Comparison of ENCODE assay signal across 9 cellular contexts in genomic region chr7:87217983-87218653, GRCh38. TPM values are rescaled to one million over a fixed set of nuclear protein-coding genes. Genes with fewer than 3 reads are reported as not detected.
DNase-seq lines count a peak whose midpoint lies in the region; ATAC-seq and TF ChIP-seq lines count a peak whose summit lies in the region.
"Had no signal": no experiment of that assay in that cellular context is flagged by ENCODE, and none has a peak within 500 bp of the region (broad histone marks: within the 10 kb centered on the region; RNA-seq: fewer than 3 reads in every experiment).

No MANE protein-coding gene starts in this region.

- no peak overlapping the region for H3K9ac ChIP-seq in neural progenitor cell

- H2AFZ ChIP-seq in neural progenitor cell (replicated peaks): no peak overlapping the region

- H3K4me3 Mint-ChIP-seq in CD14-positive monocyte (peak overlapping the region; percentile 98 to 99), neural progenitor cell (peak overlapping the region; percentile 96)
- peak overlapping the region; percentile 90 for H3K4me3 Mint-ChIP-seq in dendritic cell treated with granulocyte-macrophage colony-stimulating factor and Interleukin-4, amounts not matched to agents 40 ng/mL and 50 ng/mL, for 4 days

- H3K4me1 Mint-ChIP-seq in CD14-positive monocyte: peaks cover 44% of the 10 kb centered on the region
- peaks cover 45% of the 10 kb centered on the region for H3K4me1 Mint-ChIP-seq in dendritic cell treated with granulocyte-macrophage colony-stimulating factor and Interleukin-4, amounts not matched to agents 40 ng/mL and 50 ng/mL, for 4 days (ENCODE audit: low read depth)
- H3K4me1 Mint-ChIP-seq in neural progenitor cell: peaks cover 25% of the 10 kb centered on the region

- DNase-seq in CD14-positive monocyte (ENCODE audit: low spot score) (no peak), neural progenitor cell (ENCODE audit: low spot score) (no peak), GM19238 (ENCODE audit: insufficient read length, low spot score) (no peak), NCI-H1694 (lab: John Stamatoyannopoulos, UW) (no peak), DMS 273 treated with DMSO at 0.1 percent for 48 hours (lab: John Stamatoyannopoulos, UW) (no peak)
- DNase-seq in Jurkat, Clone E6-1 (ENCODE audit: low read depth, low spot score): no peak
- DNase-seq: WERI-Rb-1 had no signal

- H3K4me3 ChIP-seq in Jurkat, Clone E6-1 (ENCODE audit: low read length): peak overlapping the region; percentile 92
- H3K4me3 ChIP-seq in neural progenitor cell: no peak overlapping the region

- peaks cover 0 to 12% (median 10%) of the 10 kb centered on the region in 3 donors for H3K27me3 Mint-ChIP-seq in CD14-positive monocyte (ENCODE audit: low read depth in 3 of 3)
- H3K27me3 Mint-ChIP-seq in dendritic cell treated with granulocyte-macrophage colony-stimulating factor and Interleukin-4, amounts not matched to agents 40 ng/mL and 50 ng/mL, for 4 days: peaks cover 11% of the 10 kb centered on the region
- H3K27me3 Mint-ChIP-seq in neural progenitor cell (ENCODE audit: insufficient read depth, low read depth): peaks cover 2% of the 10 kb centered on the region

- no peaks in the 10 kb centered on the region for H3K9me3 ChIP-seq in neural progenitor cell (ENCODE audit: low read depth)

- H4K20me1 ChIP-seq in neural progenitor cell (ENCODE audit: low read depth): peaks cover 12% of the 10 kb centered on the region

- peaks cover 0 to 2% (median 0%) of the 10 kb centered on the region in 7 donors for H3K9me3 Mint-ChIP-seq in CD14-positive monocyte
- no peaks in the 10 kb centered on the region for H3K9me3 Mint-ChIP-seq in dendritic cell treated with granulocyte-macrophage colony-stimulating factor and Interleukin-4, amounts not matched to agents 40 ng/mL and 50 ng/mL, for 4 days
- no peaks in the 10 kb centered on the region for H3K9me3 Mint-ChIP-seq in neural progenitor cell

- H3K79me2 ChIP-seq in neural progenitor cell (ENCODE audit: low read depth): peaks cover 14% of the 10 kb centered on the region

- H3K36me3 ChIP-seq in neural progenitor cell: no peaks in the 10 kb centered on the region

- intact Hi-C loops in CD14-positive monocyte (cut with micrococcal nuclease): loop anchor here (10.0 kb wide), 1 partner anchor 63 kb away; the partner anchor contains the start of gene DMTF1 (in 2 of the 2)
- intact Hi-C loops in dendritic cell treated with granulocyte-macrophage colony-stimulating factor and Interleukin-4, amounts not matched to agents 40 ng/mL and 50 ng/mL, for 4 days (cut with micrococcal nuclease): loop anchor here (5.0 to 10.0 kb wide), 2 partner anchors 127 to 654 kb away; partner anchors contain the start of gene CROT

- H3K36me3 Mint-ChIP-seq in CD14-positive monocyte: peaks cover 0 to 8% of the 10 kb centered on the region in 2 donors
- H3K36me3 Mint-ChIP-seq in dendritic cell treated with granulocyte-macrophage colony-stimulating factor and Interleukin-4, amounts not matched to agents 40 ng/mL and 50 ng/mL, for 4 days (ENCODE audit: low read depth): peaks cover 29% of the 10 kb centered on the region
- peaks cover 7% of the 10 kb centered on the region for H3K36me3 Mint-ChIP-seq in neural progenitor cell

- H3F3A ChIP-seq in neural progenitor cell (ENCODE audit: low read depth): no peaks in the 10 kb centered on the region

- H3K27ac ChIP-seq in neural progenitor cell: no peak overlapping the region
- H3K27ac ChIP-seq: WERI-Rb-1 had no signal

- no peak for ATAC-seq in HG03045 (IDR thresholded peaks at IDR 0.05; ENCODE audit: unreplicated experiment)

- H3K4me1 ChIP-seq in neural progenitor cell: no peaks in the 10 kb centered on the region

- TF ChIP-seq CTCF in CD14-positive monocyte (IDR thresholded peaks at IDR 0.05) (no peak), neural progenitor cell (IDR thresholded peaks at IDR 0.05) (no peak)

- H3K27ac Mint-ChIP-seq in CD14-positive monocyte (peak overlapping the region in 4 of 7 donors; percentile 71 to 96 (median 95)), neural progenitor cell (no peak overlapping the region)
- H3K27ac Mint-ChIP-seq in dendritic cell treated with granulocyte-macrophage colony-stimulating factor and Interleukin-4, amounts not matched to agents 40 ng/mL and 50 ng/mL, for 4 days: peak overlapping the region; percentile 94

- peak overlapping the region; percentile 88 for H3K4me2 ChIP-seq in neural progenitor cell

- peaks cover 29% of the 10 kb centered on the region for H3K27me3 ChIP-seq in neural progenitor cell

RNA-seq across cellular contexts. Expression of gene TMEM243, which starts 1.4 kb away (rescaled TPM):
- 10 to 100 TPM; 24.9 to 30.8 TPM for polyA plus RNA-seq in CD14-positive monocyte
- polyA plus RNA-seq in Jurkat, Clone E6-1 (2012; ENCODE audit: insufficient read depth, insufficient read length): 33.8 TPM
- 21.0 and 30.6 TPM in 2 replicates for total RNA-seq in neural progenitor cell (ENCODE audit: low replicate concordance)
